8 cellular contexts compared by ENCODE assay signal in the genomic region with DNA sequence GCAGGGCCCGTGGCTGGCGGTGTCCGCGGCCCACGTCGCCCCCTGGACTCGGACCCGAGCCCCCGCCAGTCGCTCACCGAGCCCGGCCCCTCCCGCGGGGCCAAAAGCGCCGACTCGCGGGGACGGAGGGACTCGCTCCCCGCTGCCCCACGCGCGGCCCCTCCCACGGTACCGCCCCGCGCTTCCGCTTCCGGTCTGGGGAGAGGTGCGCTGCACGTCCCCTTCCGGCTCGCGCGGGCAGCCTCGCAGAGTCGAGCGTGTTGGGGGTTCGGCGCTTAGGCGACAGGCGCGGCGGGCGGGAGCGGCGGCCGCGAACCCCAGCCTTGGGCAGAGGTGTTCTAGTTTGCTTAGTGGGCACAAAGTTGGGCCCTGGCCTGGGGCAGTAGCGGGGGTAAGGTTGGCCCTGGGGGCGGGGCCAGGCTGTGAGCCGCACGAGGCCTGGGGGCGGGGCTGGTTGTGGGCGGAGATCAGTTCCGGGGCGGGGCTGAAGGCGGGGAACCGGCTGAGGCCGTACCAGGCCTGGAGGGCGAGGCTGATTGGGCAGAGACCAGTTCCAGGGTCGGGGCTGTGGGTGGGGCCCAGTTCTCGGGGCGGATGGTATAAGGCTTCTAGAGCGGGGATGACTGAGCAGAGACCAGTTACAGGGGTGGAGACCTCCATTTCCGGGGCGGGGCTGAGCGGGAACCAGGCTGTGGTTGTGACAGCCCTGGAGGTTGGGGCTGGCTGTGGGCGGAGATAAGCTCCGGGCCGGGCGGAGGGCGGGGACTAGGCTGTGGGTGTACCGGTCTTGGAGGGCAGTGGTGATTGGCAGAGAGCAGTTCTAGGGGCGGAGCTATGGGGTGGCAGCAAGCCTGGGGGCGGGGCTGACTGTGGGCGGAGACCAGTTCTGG. TPM values are rescaled to one million over a fixed set of nuclear protein-coding genes. Genes with fewer than 3 reads are reported as not detected.
DNase-seq lines count a peak whose midpoint lies in the region; TF ChIP-seq lines count a peak whose summit lies in the region.

Gene MBD3L1, plus strand, starts transcription at position 246 of the 890 bp plus-strand sequence. CDS start 10,302 bp downstream, outside the sequence.
Gene ZNF558, minus strand, starts transcription at position 173 of the 890 bp plus-strand sequence. CDS start 9,645 bp downstream, outside the sequence.

- H2AK5ac ChIP-seq in H9 (ENCODE audit: insufficient read length, low read length) = no peak within 1 kb of the TSS

- DNase-seq in G401 (ENCODE audit: low spot score) = peak; percentile 97
- DNase-seq in H9 = peak; percentile 77
- peak; percentile 96 for DNase-seq in MM.1S
- peak; percentile 93 for DNase-seq in SK-MEL-5 (ENCODE audit: low read depth, low spot score)
- DNase-seq in globus pallidus (ENCODE audit: low spot score) = peak; percentile 99
- peak; percentile 99 for DNase-seq in occipital lobe (lab: John Stamatoyannopoulos, UW)
- peak; percentile 98 for DNase-seq in testis

- no CpG with 5 or more reads among the region's 78 CpGs for WGBS in H9 (ENCODE audit: extremely low coverage, insufficient read length, low lambda C conversion rate)
- WGBS in testis, 2 donors = 0 to 2% methylated on average over 20 to 29 of the region's 78 CpGs

- H3K27me3 Mint-ChIP-seq in H9 (ENCODE audit: low read depth) = no peaks in the 10 kb centered on the region
- H3K27me3 Mint-ChIP-seq in activated naive CD4-positive, alpha-beta T cell treated with anti-CD3 and anti-CD28 coated beads, Interleukin-2, amount 50 U/mL, for 24 hours = no peaks in the 10 kb centered on the region

- no peaks in the 10 kb centered on the region for H3K9me3 ChIP-seq in H9 (ENCODE audit: control insufficient read depth, low read depth, low read length)
- H3K9me3 ChIP-seq in MM.1S (replicated peaks; ENCODE audit: insufficient read depth, low read length) = no peaks in the 10 kb centered on the region
- no peaks in the 10 kb centered on the region for H3K9me3 ChIP-seq in testis

- H3F3A ChIP-seq in MM.1S (ENCODE audit: insufficient read depth, low read length) = no peaks in the 10 kb centered on the region

- H3K4me1 ChIP-seq in H9 (ENCODE audit: insufficient read depth, low read length) (no peaks in the 10 kb centered on the region), MM.1S (ENCODE audit: low read length) (no peaks in the 10 kb centered on the region), testis (peaks cover 6% of the 10 kb centered on the region)

- H2AFZ ChIP-seq in H9 (ENCODE audit: low read length) = no peak within 1 kb of the TSS
- peak within 1 kb of the TSS; percentile 90 for H2AFZ ChIP-seq in MM.1S (ENCODE audit: low read length)

- peak within 1 kb of the TSS; percentile 78 to 89 for H3K4me3 Mint-ChIP-seq in H9
- peak within 1 kb of the TSS; percentile 88 for H3K4me3 Mint-ChIP-seq in activated naive CD4-positive, alpha-beta T cell treated with anti-CD3 and anti-CD28 coated beads, Interleukin-2, amount 50 U/mL, for 24 hours

- H3K27me3 ChIP-seq in H9 (ENCODE audit: insufficient read depth, low read length) (no peaks in the 10 kb centered on the region), MM.1S (replicated peaks; ENCODE audit: insufficient read depth, low read length) (peaks cover 18% of the 10 kb centered on the region), testis (no peaks in the 10 kb centered on the region)

- H2BK5ac ChIP-seq in H9 (ENCODE audit: insufficient read length, low read length) = no peak within 1 kb of the TSS

- no peak within 1 kb of the TSS for H4K5ac ChIP-seq in H9 (ENCODE audit: insufficient read length, low read depth, low read length)

- intact Hi-C loops in testis (cut with DNase I; ENCODE audit: low total_unique reads) = no loop called here

- H4K8ac ChIP-seq in H9 (replicated peaks; ENCODE audit: insufficient read length, low read depth, low read length) = no peak within 1 kb of the TSS

- H3K4ac ChIP-seq in H9 (ENCODE audit: low read depth, low read length) = no peak within 1 kb of the TSS

- no peaks in the 10 kb centered on the region for H3K9me2 ChIP-seq in MM.1S (replicated peaks; ENCODE audit: insufficient read depth, low read length)

- H3K4me2 ChIP-seq in H9 (ENCODE audit: insufficient read depth, insufficient read length, low read length) (peak within 1 kb of the TSS; percentile 57), MM.1S (ENCODE audit: low read depth, low read length) (peak within 1 kb of the TSS; percentile 75)

- no peak within 1 kb of the TSS for H3T11ph ChIP-seq in H9 (ENCODE audit: low read length)

- peaks cover 4% of the 10 kb centered on the region for H3K23me2 ChIP-seq in H9 (ENCODE audit: insufficient read length, low read depth, low read length, poor library complexity, severe bottlenecking)

- H3K4me3 ChIP-seq in MM.1S (ENCODE audit: low read length) = peak within 1 kb of the TSS; percentile 86
- peak within 1 kb of the TSS; percentile 87 to 89 for H3K4me3 ChIP-seq in testis

- TF ChIP-seq POLR2A in testis (IDR thresholded peaks at IDR 0.05) = no peak

- H4K91ac ChIP-seq in H9 (ENCODE audit: insufficient read length, low read depth, low read length) = no peak within 1 kb of the TSS

- peak within 1 kb of the TSS; percentile 65 for H3K9ac ChIP-seq in H9 (ENCODE audit: extremely low read depth, insufficient read length, low read length)
- H3K9ac ChIP-seq in MM.1S (ENCODE audit: low read length) = peak within 1 kb of the TSS; percentile 86

- peaks cover 37 to 41% of the 10 kb centered on the region in 2 experiments for H3K9me3 Mint-ChIP-seq in H9
- no peaks in the 10 kb centered on the region for H3K9me3 Mint-ChIP-seq in activated naive CD4-positive, alpha-beta T cell treated with anti-CD3 and anti-CD28 coated beads, Interleukin-2, amount 50 U/mL, for 24 hours

- H2BK15ac ChIP-seq in H9 (ENCODE audit: low read depth, low read length) = no peak within 1 kb of the TSS

- H3K27ac ChIP-seq in H9 (ENCODE audit: insufficient read length, low read depth, low read length) = no peak within 1 kb of the TSS
- peak within 1 kb of the TSS; percentile 91 for H3K27ac ChIP-seq in MM.1S (ENCODE audit: low read length)
- H3K27ac ChIP-seq in testis = peak within 1 kb of the TSS; percentile 78 to 95

- peaks cover 6 to 8% of the 10 kb centered on the region in 2 experiments; a peak in 3 of 4 replicates for H3K4me1 Mint-ChIP-seq in H9
- peaks cover 22% of the 10 kb centered on the region for H3K4me1 Mint-ChIP-seq in activated naive CD4-positive, alpha-beta T cell treated with anti-CD3 and anti-CD28 coated beads, Interleukin-2, amount 50 U/mL, for 24 hours

- H2BK12ac ChIP-seq in H9 (ENCODE audit: insufficient read length, low read depth, low read length) = no peak within 1 kb of the TSS

- no peak within 1 kb of the TSS for H2BK120ac ChIP-seq in H9 (ENCODE audit: low read depth, low read length, poor library complexity, severe bottlenecking)

- in situ Hi-C loops in G401 (cut with HindIII; ENCODE audit: low sequenced_read_pairs) = no loop called here
- in situ Hi-C loops in SK-MEL-5 (cut with HindIII; ENCODE audit: low pct_unique_long_range_greater_than_20kb, low sequenced_read_pairs) = no loop called here

- H3K23ac ChIP-seq in H9 (ENCODE audit: insufficient read length, low read depth, low read length) = no peak within 1 kb of the TSS

- H4K20me1 ChIP-seq in H9 (ENCODE audit: control insufficient read depth, insufficient read depth, insufficient read length) (no peaks in the 10 kb centered on the region), MM.1S (ENCODE audit: insufficient read depth, low read length) (no peaks in the 10 kb centered on the region)

- peaks cover 23 to 26% (median 25%) of the 10 kb centered on the region in 3 experiments for H3K36me3 Mint-ChIP-seq in H9 (ENCODE audit: insufficient read depth in 1 of 3, low read depth in 3 of 3)
- peaks cover 9% of the 10 kb centered on the region for H3K36me3 Mint-ChIP-seq in activated naive CD4-positive, alpha-beta T cell treated with anti-CD3 and anti-CD28 coated beads, Interleukin-2, amount 50 U/mL, for 24 hours

- TF ChIP-seq CTCF in H9 (conservative IDR thresholded peaks at IDR 0.05) = no peak
- 0 out of 2 replicates have a peak, but pooled peaks have one; percentile 28 for TF ChIP-seq CTCF in MM.1S (IDR thresholded peaks at IDR 0.05; ENCODE audit: low read length)
- peak in 2 of 3 experiments; percentile 12 to 27 for TF ChIP-seq CTCF in testis (IDR thresholded peaks at IDR 0.05)

- peak within 1 kb of the TSS; percentile 81 to 92 (median 87); a peak in 4 of 7 replicates for H3K27ac Mint-ChIP-seq in H9
- H3K27ac Mint-ChIP-seq in activated naive CD4-positive, alpha-beta T cell treated with anti-CD3 and anti-CD28 coated beads, Interleukin-2, amount 50 U/mL, for 24 hours = peak within 1 kb of the TSS; percentile 96

- peak within 1 kb of the TSS; percentile 86 for H3K18ac ChIP-seq in H9 (ENCODE audit: insufficient read length, low read depth, low read length)

- no peak within 1 kb of the TSS for H2BK20ac ChIP-seq in H9 (ENCODE audit: low read depth, low read length, poor library complexity, severe bottlenecking)

- H3K14ac ChIP-seq in H9 (ENCODE audit: insufficient read depth, low read length) = peak within 1 kb of the TSS; percentile 88

- H3K79me2 ChIP-seq in H9 (ENCODE audit: insufficient read depth, low read length) = no peaks in the 10 kb centered on the region
- no peaks in the 10 kb centered on the region for H3K79me2 ChIP-seq in MM.1S (ENCODE audit: low read length)

- H3K36me3 ChIP-seq in MM.1S (replicated peaks; ENCODE audit: insufficient read depth, low read length) = no peaks in the 10 kb centered on the region
- H3K36me3 ChIP-seq in testis (ENCODE audit: low read depth, missing control alignments) = no peaks in the 10 kb centered on the region

- no peaks in the 10 kb centered on the region for H3K79me1 ChIP-seq in H9 (ENCODE audit: insufficient read depth, low read depth, low read length, poor library complexity, severe bottlenecking)

- no peak within 1 kb of the TSS for H3K56ac ChIP-seq in H9 (ENCODE audit: insufficient read length, low read depth, low read length)

RNA-seq across cellular contexts. Expression of gene MBD3L1, which starts in this region (rescaled TPM):
- total RNA-seq in G401 (2014; rRNA removed; shearing (Covaris generic)) = not detected in 2 replicates
- total RNA-seq in H9 (2021) = not detected in 2 replicates
- not detected in 2 replicates for total RNA-seq in SK-MEL-5 (2014; rRNA removed; shearing (Covaris generic))
- polyA plus RNA-seq in SK-MEL-5 (2015; cell fraction: cytosol; rRNA removed) = not detected in 2 replicates
- polyA plus RNA-seq in SK-MEL-5 (2015; cell fraction: nucleus; rRNA removed) = not detected in 2 replicates
- not detected for total RNA-seq in occipital lobe
- 1 to 10 TPM; 5.1 to 7.3 TPM for total RNA-seq in testis
- 39.6 TPM for polyA plus RNA-seq in testis (ENCODE audit: insufficient read depth, low read depth, low replicate concordance)

RNA-seq across cellular contexts. Expression of gene ZNF558, which starts in this region (rescaled TPM):
- 17.2 and 20.0 TPM in 2 replicates for total RNA-seq in G401 (2014; rRNA removed; shearing (Covaris generic))
- total RNA-seq in H9 (2021) = 30.2 and 30.5 TPM in 2 replicates
- total RNA-seq in SK-MEL-5 (2014; rRNA removed; shearing (Covaris generic)) = 21.4 and 24.8 TPM in 2 replicates
- 8.6 and 17.0 TPM in 2 replicates for polyA plus RNA-seq in SK-MEL-5 (2015; cell fraction: cytosol; rRNA removed)
- polyA plus RNA-seq in SK-MEL-5 (2015; cell fraction: nucleus; rRNA removed) = 204 and 205 TPM in 2 replicates
- total RNA-seq in occipital lobe = 49.1 TPM
- 10 to 100 TPM; 29.8 to 37.0 TPM for total RNA-seq in testis
- 13.1 TPM for polyA plus RNA-seq in testis (ENCODE audit: insufficient read depth, low read depth, low replicate concordance)
